1 cellular context compared by ENCODE assay signal in genomic region chr11:125551835-125552342, GRCh38.
TF ChIP-seq lines count a peak whose summit lies in the region.

No MANE protein-coding gene starts in this region.

TF ChIP-seq in K562, 482 proteins besides CTCF, POLR2A, EP300 and RAD21 (continued from another document and continues in another):
- no peak for TF ChIP-seq MAFK (IDR thresholded peaks at IDR 0.05; ENCODE audit: low read length)
- TF ChIP-seq, protein P1, sequence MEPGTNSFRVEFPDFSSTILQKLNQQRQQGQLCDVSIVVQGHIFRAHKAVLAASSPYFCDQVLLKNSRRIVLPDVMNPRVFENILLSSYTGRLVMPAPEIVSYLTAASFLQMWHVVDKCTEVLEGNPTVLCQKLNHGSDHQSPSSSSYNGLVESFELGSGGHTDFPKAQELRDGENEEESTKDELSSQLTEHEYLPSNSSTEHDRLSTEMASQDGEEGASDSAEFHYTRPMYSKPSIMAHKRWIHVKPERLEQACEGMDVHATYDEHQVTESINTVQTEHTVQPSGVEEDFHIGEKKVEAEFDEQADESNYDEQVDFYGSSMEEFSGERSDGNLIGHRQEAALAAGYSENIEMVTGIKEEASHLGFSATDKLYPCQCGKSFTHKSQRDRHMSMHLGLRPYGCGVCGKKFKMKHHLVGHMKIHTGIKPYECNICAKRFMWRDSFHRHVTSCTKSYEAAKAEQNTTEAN (CRISPR knock-in tag; IDR thresholded peaks at IDR 0.05) = no peak
- no peak for TF ChIP-seq CBX1 (IDR thresholded peaks at IDR 0.05; ENCODE audit: low read depth)
- TF ChIP-seq MAZ (CRISPR knock-in tag; conservative IDR thresholded peaks at IDR 0.05 in 1 of 2, IDR thresholded peaks at IDR 0.05 in 1 of 2) = no peak; a peak in 1 of 4 replicates
- no peak for TF ChIP-seq POLR2H (tag; IDR thresholded peaks at IDR 0.05; ENCODE audit: low read depth)
- TF ChIP-seq EZH2 (IDR thresholded peaks at IDR 0.05; ENCODE audit: borderline replicate concordance, low read depth, low read length) = no peak
- peak; percentile 90 for TF ChIP-seq HMBOX1 (IDR thresholded peaks at IDR 0.05)
- TF ChIP-seq HBP1 (CRISPR knock-in tag; IDR thresholded peaks at IDR 0.05) = 0 out of 2 replicates have a peak, but pooled peaks have one; percentile 69
- TF ChIP-seq, protein P2, sequence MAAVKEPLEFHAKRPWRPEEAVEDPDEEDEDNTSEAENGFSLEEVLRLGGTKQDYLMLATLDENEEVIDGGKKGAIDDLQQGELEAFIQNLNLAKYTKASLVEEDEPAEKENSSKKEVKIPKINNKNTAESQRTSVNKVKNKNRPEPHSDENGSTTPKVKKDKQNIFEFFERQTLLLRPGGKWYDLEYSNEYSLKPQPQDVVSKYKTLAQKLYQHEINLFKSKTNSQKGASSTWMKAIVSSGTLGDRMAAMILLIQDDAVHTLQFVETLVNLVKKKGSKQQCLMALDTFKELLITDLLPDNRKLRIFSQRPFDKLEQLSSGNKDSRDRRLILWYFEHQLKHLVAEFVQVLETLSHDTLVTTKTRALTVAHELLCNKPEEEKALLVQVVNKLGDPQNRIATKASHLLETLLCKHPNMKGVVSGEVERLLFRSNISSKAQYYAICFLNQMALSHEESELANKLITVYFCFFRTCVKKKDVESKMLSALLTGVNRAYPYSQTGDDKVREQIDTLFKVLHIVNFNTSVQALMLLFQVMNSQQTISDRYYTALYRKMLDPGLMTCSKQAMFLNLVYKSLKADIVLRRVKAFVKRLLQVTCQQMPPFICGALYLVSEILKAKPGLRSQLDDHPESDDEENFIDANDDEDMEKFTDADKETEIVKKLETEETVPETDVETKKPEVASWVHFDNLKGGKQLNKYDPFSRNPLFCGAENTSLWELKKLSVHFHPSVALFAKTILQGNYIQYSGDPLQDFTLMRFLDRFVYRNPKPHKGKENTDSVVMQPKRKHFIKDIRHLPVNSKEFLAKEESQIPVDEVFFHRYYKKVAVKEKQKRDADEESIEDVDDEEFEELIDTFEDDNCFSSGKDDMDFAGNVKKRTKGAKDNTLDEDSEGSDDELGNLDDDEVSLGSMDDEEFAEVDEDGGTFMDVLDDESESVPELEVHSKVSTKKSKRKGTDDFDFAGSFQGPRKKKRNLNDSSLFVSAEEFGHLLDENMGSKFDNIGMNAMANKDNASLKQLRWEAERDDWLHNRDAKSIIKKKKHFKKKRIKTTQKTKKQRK (IDR thresholded peaks at IDR 0.05; ENCODE audit: borderline replicate concordance, low read depth, low read length) = no peak
- TF ChIP-seq PRMT5 (CRISPR knock-in tag; IDR thresholded peaks at IDR 0.05) = no peak
- TF ChIP-seq TBL1XR1 (IDR thresholded peaks at IDR 0.05; ENCODE audit: low read length in 2 of 2) = peak in 1 of 2 experiments; percentile 68; a peak in 1 of 4 replicates
- no peak for TF ChIP-seq PHF20 (IDR thresholded peaks at IDR 0.05; ENCODE audit: partially characterized antibody)
- 0 out of 2 replicates have a peak, but pooled peaks have one; percentile 38 for TF ChIP-seq TCFL5 (CRISPR knock-in tag; conservative IDR thresholded peaks at IDR 0.05)
- TF ChIP-seq SOX6 (IDR thresholded peaks at IDR 0.05) = peak; percentile 41; the same call in 1 of the 2 replicates
- TF ChIP-seq CBFA2T2 (conservative IDR thresholded peaks at IDR 0.05) = peak; percentile 89
- no peak for TF ChIP-seq MYBL2 (IDR thresholded peaks at IDR 0.05; ENCODE audit: low read depth)
- no peak for TF ChIP-seq MYBL2 (CRISPR knock-in tag; IDR thresholded peaks at IDR 0.05; ENCODE audit: borderline replicate concordance)
- TF ChIP-seq GABPB2 (CRISPR knock-in tag; conservative IDR thresholded peaks at IDR 0.05) = no peak
- 0 out of 2 replicates have a peak, but pooled peaks have one; percentile 16 for TF ChIP-seq DDX20 (tag; IDR thresholded peaks at IDR 0.05; ENCODE audit: low read depth)
- no peak for TF ChIP-seq HLTF (IDR thresholded peaks at IDR 0.05)
- TF ChIP-seq, protein P3, sequence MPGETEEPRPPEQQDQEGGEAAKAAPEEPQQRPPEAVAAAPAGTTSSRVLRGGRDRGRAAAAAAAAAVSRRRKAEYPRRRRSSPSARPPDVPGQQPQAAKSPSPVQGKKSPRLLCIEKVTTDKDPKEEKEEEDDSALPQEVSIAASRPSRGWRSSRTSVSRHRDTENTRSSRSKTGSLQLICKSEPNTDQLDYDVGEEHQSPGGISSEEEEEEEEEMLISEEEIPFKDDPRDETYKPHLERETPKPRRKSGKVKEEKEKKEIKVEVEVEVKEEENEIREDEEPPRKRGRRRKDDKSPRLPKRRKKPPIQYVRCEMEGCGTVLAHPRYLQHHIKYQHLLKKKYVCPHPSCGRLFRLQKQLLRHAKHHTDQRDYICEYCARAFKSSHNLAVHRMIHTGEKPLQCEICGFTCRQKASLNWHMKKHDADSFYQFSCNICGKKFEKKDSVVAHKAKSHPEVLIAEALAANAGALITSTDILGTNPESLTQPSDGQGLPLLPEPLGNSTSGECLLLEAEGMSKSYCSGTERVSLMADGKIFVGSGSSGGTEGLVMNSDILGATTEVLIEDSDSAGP (CRISPR knock-in tag; IDR thresholded peaks at IDR 0.05) = no peak
- TF ChIP-seq SIX5 (IDR thresholded peaks at IDR 0.05; ENCODE audit: borderline replicate concordance in 1 of 2, insufficient read depth in 1 of 2, low read depth in 1 of 2, low read length in 2 of 2) = no peak
- TF ChIP-seq, protein P4, sequence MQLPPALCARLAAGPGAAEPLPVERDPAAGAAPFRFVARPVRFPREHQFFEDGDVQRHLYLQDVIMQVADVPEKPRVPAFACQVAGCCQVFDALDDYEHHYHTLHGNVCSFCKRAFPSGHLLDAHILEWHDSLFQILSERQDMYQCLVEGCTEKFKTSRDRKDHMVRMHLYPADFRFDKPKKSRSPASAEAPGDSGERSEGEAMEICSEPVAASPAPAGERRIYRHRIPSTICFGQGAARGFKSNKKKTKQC (CRISPR knock-in tag; IDR thresholded peaks at IDR 0.05) = no peak
- no peak for TF ChIP-seq ZNF785 (CRISPR knock-in tag; IDR thresholded peaks at IDR 0.05)
- peak; percentile 73; the same call in 1 of the 2 replicates for TF ChIP-seq BCL6 (CRISPR knock-in tag; IDR thresholded peaks at IDR 0.05)
- no peak for TF ChIP-seq ZC3H8 (IDR thresholded peaks at IDR 0.05)
- TF ChIP-seq ZBTB8A (IDR thresholded peaks at IDR 0.05; ENCODE audit: partially characterized antibody) = no peak
- TF ChIP-seq ZBTB12 (CRISPR knock-in tag; IDR thresholded peaks at IDR 0.05) = peak; percentile 35; the same call in 1 of the 2 replicates
- no peak for TF ChIP-seq CCAR2 (IDR thresholded peaks at IDR 0.05; ENCODE audit: low read depth, low read length)
- peak; percentile 47; the same call in 1 of the 2 replicates for TF ChIP-seq PML (IDR thresholded peaks at IDR 0.05; ENCODE audit: low read length)
- no peak for TF ChIP-seq SREBF1 (IDR thresholded peaks at IDR 0.05; ENCODE audit: borderline replicate concordance, low read depth, low read length)
- peak; percentile 48; the same call in 1 of the 2 replicates for TF ChIP-seq PTRF (tag; IDR thresholded peaks at IDR 0.05)
- no peak for TF ChIP-seq MTF1 (CRISPR knock-in tag; IDR thresholded peaks at IDR 0.05; ENCODE audit: borderline replicate concordance)
- no peak for TF ChIP-seq CEBPG (CRISPR knock-in tag; IDR thresholded peaks at IDR 0.05)
- no peak for TF ChIP-seq CEBPG (tag; conservative IDR thresholded peaks at IDR 0.05 in 1 of 2, IDR thresholded peaks at IDR 0.05 in 1 of 2)
- no peak for TF ChIP-seq ZNF224 (CRISPR knock-in tag; IDR thresholded peaks at IDR 0.05)
- TF ChIP-seq CBX2 (IDR thresholded peaks at IDR 0.05; ENCODE audit: insufficient read depth, low read length, poor library complexity, severe bottlenecking) = no peak
- TF ChIP-seq TCF3 (CRISPR knock-in tag; IDR thresholded peaks at IDR 0.05) = peak; percentile 78
- 0 out of 2 replicates have a peak, but pooled peaks have one; percentile 12 for TF ChIP-seq MAFG (tag; conservative IDR thresholded peaks at IDR 0.05)
- peak; percentile 49 for TF ChIP-seq TAF9B (IDR thresholded peaks at IDR 0.05; ENCODE audit: partially characterized antibody)
- TF ChIP-seq ZNF766 (CRISPR knock-in tag; conservative IDR thresholded peaks at IDR 0.05) = peak; percentile 73
- TF ChIP-seq ZNF133 (CRISPR knock-in tag; IDR thresholded peaks at IDR 0.05) = no peak
- TF ChIP-seq ERF (CRISPR knock-in tag; IDR thresholded peaks at IDR 0.05) = peak; percentile 74; the same call in 1 of the 2 replicates
- peak; percentile 55 for TF ChIP-seq SMARCE1 (IDR thresholded peaks at IDR 0.05)
- TF ChIP-seq THRAP3 (IDR thresholded peaks at IDR 0.05; ENCODE audit: borderline replicate concordance) = no peak
- no peak; the same call in 1 of the 2 replicates for TF ChIP-seq MYC (IDR thresholded peaks at IDR 0.05; ENCODE audit: low read depth, low read length)
- no peak for TF ChIP-seq MYC (CRISPR knock-in tag; IDR thresholded peaks at IDR 0.05; ENCODE audit: borderline replicate concordance, low read depth)
- TF ChIP-seq, protein P5, sequence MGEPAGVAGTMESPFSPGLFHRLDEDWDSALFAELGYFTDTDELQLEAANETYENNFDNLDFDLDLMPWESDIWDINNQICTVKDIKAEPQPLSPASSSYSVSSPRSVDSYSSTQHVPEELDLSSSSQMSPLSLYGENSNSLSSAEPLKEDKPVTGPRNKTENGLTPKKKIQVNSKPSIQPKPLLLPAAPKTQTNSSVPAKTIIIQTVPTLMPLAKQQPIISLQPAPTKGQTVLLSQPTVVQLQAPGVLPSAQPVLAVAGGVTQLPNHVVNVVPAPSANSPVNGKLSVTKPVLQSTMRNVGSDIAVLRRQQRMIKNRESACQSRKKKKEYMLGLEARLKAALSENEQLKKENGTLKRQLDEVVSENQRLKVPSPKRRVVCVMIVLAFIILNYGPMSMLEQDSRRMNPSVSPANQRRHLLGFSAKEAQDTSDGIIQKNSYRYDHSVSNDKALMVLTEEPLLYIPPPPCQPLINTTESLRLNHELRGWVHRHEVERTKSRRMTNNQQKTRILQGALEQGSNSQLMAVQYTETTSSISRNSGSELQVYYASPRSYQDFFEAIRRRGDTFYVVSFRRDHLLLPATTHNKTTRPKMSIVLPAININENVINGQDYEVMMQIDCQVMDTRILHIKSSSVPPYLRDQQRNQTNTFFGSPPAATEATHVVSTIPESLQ (CRISPR knock-in tag; IDR thresholded peaks at IDR 0.05) = no peak
- TF ChIP-seq TARDBP (IDR thresholded peaks at IDR 0.05) = no peak
- TF ChIP-seq U2AF1 (optimal IDR thresholded peaks at IDR 0.05; ENCODE audit: low read depth, low read length) = no peak
- TF ChIP-seq, protein P6, sequence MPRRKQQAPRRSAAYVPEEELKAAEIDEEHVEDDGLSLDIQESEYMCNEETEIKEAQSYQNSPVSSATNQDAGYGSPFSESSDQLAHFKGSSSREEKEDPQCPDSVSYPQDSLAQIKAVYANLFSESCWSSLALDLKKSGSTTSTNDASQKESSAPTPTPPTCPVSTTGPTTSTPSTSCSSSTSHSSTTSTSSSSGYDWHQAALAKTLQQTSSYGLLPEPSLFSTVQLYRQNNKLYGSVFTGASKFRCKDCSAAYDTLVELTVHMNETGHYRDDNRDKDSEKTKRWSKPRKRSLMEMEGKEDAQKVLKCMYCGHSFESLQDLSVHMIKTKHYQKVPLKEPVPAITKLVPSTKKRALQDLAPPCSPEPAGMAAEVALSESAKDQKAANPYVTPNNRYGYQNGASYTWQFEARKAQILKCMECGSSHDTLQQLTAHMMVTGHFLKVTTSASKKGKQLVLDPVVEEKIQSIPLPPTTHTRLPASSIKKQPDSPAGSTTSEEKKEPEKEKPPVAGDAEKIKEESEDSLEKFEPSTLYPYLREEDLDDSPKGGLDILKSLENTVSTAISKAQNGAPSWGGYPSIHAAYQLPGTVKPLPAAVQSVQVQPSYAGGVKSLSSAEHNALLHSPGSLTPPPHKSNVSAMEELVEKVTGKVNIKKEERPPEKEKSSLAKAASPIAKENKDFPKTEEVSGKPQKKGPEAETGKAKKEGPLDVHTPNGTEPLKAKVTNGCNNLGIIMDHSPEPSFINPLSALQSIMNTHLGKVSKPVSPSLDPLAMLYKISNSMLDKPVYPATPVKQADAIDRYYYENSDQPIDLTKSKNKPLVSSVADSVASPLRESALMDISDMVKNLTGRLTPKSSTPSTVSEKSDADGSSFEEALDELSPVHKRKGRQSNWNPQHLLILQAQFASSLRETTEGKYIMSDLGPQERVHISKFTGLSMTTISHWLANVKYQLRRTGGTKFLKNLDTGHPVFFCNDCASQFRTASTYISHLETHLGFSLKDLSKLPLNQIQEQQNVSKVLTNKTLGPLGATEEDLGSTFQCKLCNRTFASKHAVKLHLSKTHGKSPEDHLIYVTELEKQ (CRISPR knock-in tag; IDR thresholded peaks at IDR 0.05) = 0 out of 2 replicates have a peak, but pooled peaks have one; percentile 56
- peak in 1 of 2 experiments; percentile 38; a peak in 2 of 4 replicates for TF ChIP-seq TRIM24 (IDR thresholded peaks at IDR 0.05)
- peak in 1 of 3 experiments; percentile 83 for TF ChIP-seq YY1 (IDR thresholded peaks at IDR 0.05; ENCODE audit: borderline replicate concordance in 1 of 3, control insufficient read depth in 1 of 3, extremely low read depth in 1 of 3, insufficient read depth in 3 of 3, insufficient read length in 1 of 3, insufficient replicate concordance in 2 of 3, low read depth in 1 of 3, low read length in 2 of 3)
- no peak for TF ChIP-seq ZBTB1 (CRISPR knock-in tag; IDR thresholded peaks at IDR 0.05; ENCODE audit: borderline replicate concordance, low read depth)
- TF ChIP-seq DMBX1 (CRISPR knock-in tag; IDR thresholded peaks at IDR 0.05; ENCODE audit: borderline replicate concordance) = peak; percentile 86
- TF ChIP-seq SAP30 (IDR thresholded peaks at IDR 0.05; ENCODE audit: borderline replicate concordance, insufficient read depth, low read depth, low read length, poor library complexity, severe bottlenecking) = no peak
